Comparison of ENCODE assay signal across 17 cellular contexts in genomic region chr21:42189860-42190491, GRCh38. TPM values are rescaled to one million over a fixed set of nuclear protein-coding genes. Genes with fewer than 3 reads are reported as not detected.
DNase-seq lines count a peak whose midpoint lies in the region; ATAC-seq and TF ChIP-seq lines count a peak whose summit lies in the region.
"Had no signal": no experiment of that assay in that cellular context is flagged by ENCODE, and none has a peak within 500 bp of the region (broad histone marks: within the 10 kb centered on the region; RNA-seq: fewer than 3 reads in every experiment).

No MANE protein-coding gene starts in this region.

- no peaks in the 10 kb centered on the region for H3K9me3 ChIP-seq in upper lobe of right lung
- H3K9me3 ChIP-seq: BE2C, colonic mucosa, pancreas, thyroid gland had no signal

- H3K36me3 ChIP-seq in upper lobe of right lung = no peaks in the 10 kb centered on the region
- H3K36me3 ChIP-seq: BE2C, colonic mucosa, pancreas, thyroid gland had no signal

- H3K27me3 ChIP-seq in layer of hippocampus (ENCODE audit: control insufficient read depth, insufficient read depth, low read length) = no peaks in the 10 kb centered on the region
- H3K27me3 ChIP-seq in upper lobe of right lung = no peaks in the 10 kb centered on the region
- H3K27me3 ChIP-seq: BE2C, colonic mucosa, pancreas, thyroid gland had no signal

- H3K4me3 ChIP-seq in upper lobe of right lung = no peak overlapping the region
- H3K4me3 ChIP-seq: colonic mucosa, pancreas, thyroid gland had no signal

- TF ChIP-seq CTCF in upper lobe of right lung (IDR thresholded peaks at IDR 0.05) = no peak

- intact Hi-C loops in upper lobe of right lung (cut with DNase I) = no loop called here

- peak overlapping the region; percentile 75 for H3K27ac ChIP-seq in layer of hippocampus (ENCODE audit: low read depth, low read length)
- peak overlapping the region; percentile 25 for H3K27ac ChIP-seq in upper lobe of right lung
- H3K27ac ChIP-seq: colonic mucosa, pancreas, thyroid gland had no signal

- DNase-seq in stimulated activated CD4-positive, alpha-beta T cell treated with anti-CD3 and anti-CD28 coated beads, Interleukin-2, amount 100 ng/mL, for 48 hours = peak; percentile 10 to 24
- DNase-seq in stimulated activated CD4-positive, alpha-beta T cell treated with anti-CD3 and anti-CD28 coated beads, Interleukin-4, amount 100 ng/mL, for 1 hour = no peak
- DNase-seq in activated T-cell treated with anti-CD3 and anti-CD28 coated beads, Interleukin-2, amount 50 U/mL, for 48 hours = peak; percentile 46 to 62
- DNase-seq in upper lobe of right lung (no peak), retina (no peak)
- DNase-seq: BE2C, colonic mucosa, EL, NCI-H187, NCI-H774, pancreas, RPMI8226, thyroid gland had no signal

- H3K4me1 ChIP-seq in upper lobe of right lung = peaks cover 4% of the 10 kb centered on the region
- H3K4me1 ChIP-seq: BE2C, colonic mucosa, pancreas had no signal

- ATAC-seq in upper lobe of right lung = no peak
- no peak for ATAC-seq in GM18520 (IDR thresholded peaks at IDR 0.05; ENCODE audit: unreplicated experiment)
- no peak for ATAC-seq in GM21528 (IDR thresholded peaks at IDR 0.05; ENCODE audit: low FRiP score, unreplicated experiment)
- ATAC-seq: pancreas had no signal

RNA-seq across cellular contexts. Expression of gene ABCG1, which starts 29.0 kb away (rescaled TPM):
- 62.6 TPM for total RNA-seq in upper lobe of right lung
- total RNA-seq: M059J had no signal

Comparison
In these comparisons a context has a peak if more than half of its experiments do, and no peak if none do; other contexts are left out.
1. DNase-seq: peak in stimulated activated CD4-positive, alpha-beta T cell treated with anti-CD3 and anti-CD28 coated beads, Interleukin-2, amount 100 ng/mL, for 48 hours (2 of 2) and activated T-cell treated with anti-CD3 and anti-CD28 coated beads, Interleukin-2, amount 50 U/mL, for 48 hours (2 of 2); none in stimulated activated CD4-positive, alpha-beta T cell treated with anti-CD3 and anti-CD28 coated beads, Interleukin-4, amount 100 ng/mL, for 1 hour (single experiment), upper lobe of right lung (single experiment) and retina (single experiment).